Comparison of ENCODE assay signal across 8 cellular contexts in genomic region chr22:25067851-25068421, GRCh38.
DNase-seq lines count a peak whose midpoint lies in the region; ATAC-seq and TF ChIP-seq lines count a peak whose summit lies in the region.

No MANE protein-coding gene starts in this region.

- no peak overlapping the region for H3K4me2 ChIP-seq in osteoblast (ENCODE audit: insufficient read depth, low read length)

- H3K79me2 ChIP-seq in osteoblast (ENCODE audit: insufficient read depth, low read length): no peaks in the 10 kb centered on the region

- DNase-seq in NCI-H82 (lab: John Stamatoyannopoulos, UW) (peak; percentile 7), NCI-H82 treated with DMSO at 0.1 percent for 48 hours (lab: John Stamatoyannopoulos, UW; ENCODE audit: unreplicated experiment) (no peak), osteoblast (ENCODE audit: insufficient read length, low spot score, missing footprints) (peak; percentile 71), transverse colon (peak; percentile 41), NCI-H1105 (lab: John Stamatoyannopoulos, UW) (no peak), GM19240 (ENCODE audit: insufficient read length, low spot score) (no peak)

- peak overlapping the region; percentile 83 for H3K4me3 Mint-ChIP-seq in activated naive CD8-positive, alpha-beta T cell

- peaks cover 9% of the 10 kb centered on the region for H4K20me1 ChIP-seq in osteoblast (ENCODE audit: insufficient read depth, low read length)

- TF ChIP-seq EP300 in transverse colon (IDR thresholded peaks at IDR 0.05; ENCODE audit: low read depth): no peak

- H3K9me3 ChIP-seq in osteoblast (ENCODE audit: low read depth, low read length) (no peaks in the 10 kb centered on the region), transverse colon (no peaks in the 10 kb centered on the region)

- H3K27ac ChIP-seq in osteoblast (ENCODE audit: low read depth, low read length) (no peak overlapping the region), transverse colon (peak overlapping the region in 3 of 4 donors; percentile 24 to 49 (median 47))

- no peaks in the 10 kb centered on the region for H3K36me3 Mint-ChIP-seq in activated naive CD8-positive, alpha-beta T cell

- H3K27me3 Mint-ChIP-seq in activated naive CD8-positive, alpha-beta T cell: no peaks in the 10 kb centered on the region

- intact Hi-C loops in transverse colon (cut with DNase I; ENCODE audit: low total_unique reads): no loop called here

- H3K4me1 ChIP-seq in osteoblast (ENCODE audit: insufficient read depth, low read length) (peaks cover 19% of the 10 kb centered on the region), transverse colon (peaks cover 0 to 4% (median 4%) of the 10 kb centered on the region in 4 donors)

- no peaks in the 10 kb centered on the region for H3K36me3 ChIP-seq in osteoblast (ENCODE audit: insufficient read depth, low read length)
- H3K36me3 ChIP-seq in transverse colon: no peaks in the 10 kb centered on the region

- no peak overlapping the region for H2AFZ ChIP-seq in osteoblast (ENCODE audit: low read length)

- no peak for TF ChIP-seq CTCF in osteoblast (IDR thresholded peaks at IDR 0.05; ENCODE audit: extremely low read depth, low read depth, low read length)
- no peak for TF ChIP-seq CTCF in transverse colon (IDR thresholded peaks at IDR 0.05)

- H3K9me3 Mint-ChIP-seq in activated naive CD8-positive, alpha-beta T cell (ENCODE audit: low read depth): no peaks in the 10 kb centered on the region

- no peak for TF ChIP-seq POLR2A in transverse colon (IDR thresholded peaks at IDR 0.05)

- peaks cover 85% of the 10 kb centered on the region for H3K4me1 Mint-ChIP-seq in activated naive CD8-positive, alpha-beta T cell (ENCODE audit: low read depth)

- H3K27ac Mint-ChIP-seq in activated naive CD8-positive, alpha-beta T cell: peak overlapping the region; percentile 88

- no peak overlapping the region for H3K4me3 ChIP-seq in osteoblast (ENCODE audit: insufficient read depth, low read length)
- no peak overlapping the region for H3K4me3 ChIP-seq in transverse colon

- in situ Hi-C loops in transverse colon (cut with MboI; ENCODE audit: low pct_ligation_motif_present in 1 of 4, low pct_unique_long_range_greater_than_20kb in 1 of 4, low sequenced_read_pairs in 3 of 4): no loop called here

- ATAC-seq in GM19452 (IDR thresholded peaks at IDR 0.05; ENCODE audit: unreplicated experiment): no peak

- peaks cover 6% of the 10 kb centered on the region for H3K27me3 ChIP-seq in osteoblast (ENCODE audit: insufficient read depth, low read length)
- no peaks in the 10 kb centered on the region for H3K27me3 ChIP-seq in transverse colon

- WGBS in transverse colon (ENCODE audit: low coverage in 1 of 2), 2 donors: 82% methylated on average over 13 of the region's 18 CpGs; no CpG with 5 or more reads in 1 of the 2 donors

Comparison
In these comparisons a context has a peak if more than half of its experiments do, and no peak if none do; other contexts are left out.
1. DNase-seq: peak in NCI-H82 (single experiment), osteoblast (single experiment) and transverse colon (single experiment); none in NCI-H82 treated with DMSO at 0.1 percent for 48 hours (single experiment), NCI-H1105 (single experiment) and GM19240 (single experiment).